In genomic region chr2:55862673-55863390, GRCh38 we compare ENCODE assay signal across 13 cellular contexts.
DNase-seq lines count a peak whose midpoint lies in the region; ATAC-seq and TF ChIP-seq lines count a peak whose summit lies in the region.
"Had no signal": no experiment of that assay in that cellular context is flagged by ENCODE, and none has a peak within 500 bp of the region (broad histone marks: within the 10 kb centered on the region; RNA-seq: fewer than 3 reads in every experiment).

No MANE protein-coding gene starts in this region.

- no TSS peak for BruUV-seq in Calu3 (replicated peaks; lab: Mats Ljungman, UMichigan)

- H3K27ac ChIP-seq in SJSA1: peak overlapping the region; percentile 97

- intact Hi-C loops in Calu3 (cut with micrococcal nuclease; ENCODE audit: unreplicated experiment): no loop called here

- H3K4me3 ChIP-seq in SJSA1: no peak overlapping the region
- no peak overlapping the region for H3K4me3 ChIP-seq in fibroblast of the aortic adventitia (ENCODE audit: low read depth, low read length)

- H3K27me3 ChIP-seq in SJSA1 (replicated peaks): no peaks in the 10 kb centered on the region

- no peak for TF ChIP-seq CTCF in Calu3 (IDR thresholded peaks at IDR 0.05; ENCODE audit: unreplicated experiment)
- TF ChIP-seq CTCF in fibroblast of the aortic adventitia (IDR thresholded peaks at IDR 0.05; ENCODE audit: insufficient read depth, low read length): no peak

- H3K9me3 ChIP-seq in SJSA1 (replicated peaks): no peaks in the 10 kb centered on the region

- H3K9me3 Mint-ChIP-seq in Calu3 (ENCODE audit: low read depth, unreplicated experiment): no peaks in the 10 kb centered on the region
- no peaks in the 10 kb centered on the region for H3K9me3 Mint-ChIP-seq in activated CD4-positive, alpha-beta T cell treated with anti-CD3 and anti-CD28 coated beads, Interleukin-2, amount 10 ng/mL, durations not matched to agents 7 days and 5 days
- H3K9me3 Mint-ChIP-seq: dendritic cell treated with granulocyte-macrophage colony-stimulating factor and Interleukin-4, amounts not matched to agents 40 ng/mL and 50 ng/mL, for 4 days had no signal

- CTCF ChIA-PET in Calu3 (lab: Charles Lee): no interaction called here
- CTCF ChIA-PET in activated CD4-positive, alpha-beta T cell treated with anti-CD3 and anti-CD28 coated beads, Interleukin-2, amount 10 ng/mL, durations not matched to agents 7 days and 5 days (lab: Charles Lee): no interaction called here

- H3K27ac Mint-ChIP-seq in Calu3 (ENCODE audit: unreplicated experiment): peak overlapping the region; percentile 37
- H3K27ac Mint-ChIP-seq in activated CD4-positive, alpha-beta T cell treated with anti-CD3 and anti-CD28 coated beads, Interleukin-2, amount 10 ng/mL, durations not matched to agents 7 days and 5 days: no peak overlapping the region
- H3K27ac Mint-ChIP-seq: dendritic cell treated with granulocyte-macrophage colony-stimulating factor and Interleukin-4, amounts not matched to agents 40 ng/mL and 50 ng/mL, for 4 days had no signal

- H3K36me3 ChIP-seq in SJSA1: peaks cover 11% of the 10 kb centered on the region

- peaks cover 7% of the 10 kb centered on the region for H3K36me3 Mint-ChIP-seq in Calu3 (ENCODE audit: insufficient read depth, unreplicated experiment)
- H3K36me3 Mint-ChIP-seq in activated CD4-positive, alpha-beta T cell treated with anti-CD3 and anti-CD28 coated beads, Interleukin-2, amount 10 ng/mL, durations not matched to agents 7 days and 5 days (ENCODE audit: low read depth): no peaks in the 10 kb centered on the region

- H3K27me3 Mint-ChIP-seq in Calu3 (ENCODE audit: unreplicated experiment): no peaks in the 10 kb centered on the region
- H3K27me3 Mint-ChIP-seq in activated CD4-positive, alpha-beta T cell treated with anti-CD3 and anti-CD28 coated beads, Interleukin-2, amount 10 ng/mL, durations not matched to agents 7 days and 5 days: no peaks in the 10 kb centered on the region

- DNase-seq in Calu3: peak; percentile 32
- DNase-seq in SJSA1 (ENCODE audit: low read depth in 1 of 2, low spot score in 2 of 2): peak; percentile 87 to 95
- peak; percentile 100 for DNase-seq in fibroblast of the aortic adventitia (ENCODE audit: low read depth)
- DNase-seq in pons (ENCODE audit: low spot score): peak; percentile 9
- DNase-seq in cortex of kidney (lab: John Stamatoyannopoulos, UW): no peak
- DNase-seq in NCI-H1694 (lab: John Stamatoyannopoulos, UW): no peak
- DNase-seq in activated CD4-positive, alpha-beta T cell treated with anti-CD3 and anti-CD28 coated beads, Interleukin-2, amount 10 ng/mL, durations not matched to agents 7 days and 5 days: no peak
- DNase-seq: activated CD4-positive, CD25-positive, alpha-beta regulatory T cell treated with anti-CD3 and anti-CD28 coated beads, Interleukin-2, amount 50 U/mL, for 72 hours; GDM1; NCI-H1436; nucleus accumbens had no signal

- H3K4me1 ChIP-seq in SJSA1 (replicated peaks): peaks cover 28% of the 10 kb centered on the region

- no peak for ATAC-seq in GM19455 (IDR thresholded peaks at IDR 0.05; ENCODE audit: unreplicated experiment)

- no peak overlapping the region for H3K4me3 Mint-ChIP-seq in Calu3 (ENCODE audit: low read depth, unreplicated experiment)
- H3K4me3 Mint-ChIP-seq in activated CD4-positive, alpha-beta T cell treated with anti-CD3 and anti-CD28 coated beads, Interleukin-2, amount 10 ng/mL, durations not matched to agents 7 days and 5 days: no peak overlapping the region
- H3K4me3 Mint-ChIP-seq: dendritic cell treated with granulocyte-macrophage colony-stimulating factor and Interleukin-4, amounts not matched to agents 40 ng/mL and 50 ng/mL, for 4 days had no signal

- H3K4me1 Mint-ChIP-seq in Calu3 (ENCODE audit: low read depth, unreplicated experiment): peaks cover 15% of the 10 kb centered on the region
- H3K4me1 Mint-ChIP-seq in activated CD4-positive, alpha-beta T cell treated with anti-CD3 and anti-CD28 coated beads, Interleukin-2, amount 10 ng/mL, durations not matched to agents 7 days and 5 days: no peaks in the 10 kb centered on the region

- POLR2A ChIA-PET in activated CD4-positive, alpha-beta T cell treated with anti-CD3 and anti-CD28 coated beads, Interleukin-2, amount 10 ng/mL, durations not matched to agents 7 days and 5 days (lab: Charles Lee): no interaction called here

Comparison
In these comparisons a context has a peak if more than half of its experiments do, and no peak if none do; other contexts are left out.
1. DNase-seq: peak in Calu3 (single experiment), SJSA1 (2 of 2), fibroblast of the aortic adventitia (single experiment) and pons (single experiment); none in cortex of kidney (single experiment), NCI-H1694 (single experiment) and activated CD4-positive, alpha-beta T cell treated with anti-CD3 and anti-CD28 coated beads, Interleukin-2, amount 10 ng/mL, durations not matched to agents 7 days and 5 days (single experiment).